ENCODE assay signal across 8 cellular contexts in genomic region chr15:42549782-42550392, GRCh38. TPM values are rescaled to one million over a fixed set of nuclear protein-coding genes. Genes with fewer than 3 reads are reported as not detected.
A peak's percentile ranks its signal among the peaks of the same experiment; 100 is the strongest.
DNase-seq lines count a peak whose midpoint lies in the region; ATAC-seq and TF ChIP-seq lines count a peak whose summit lies in the region.

No MANE protein-coding gene starts in this region.

- intact Hi-C loops in CD14-positive monocyte (cut with micrococcal nuclease): loop anchor here (2.0 kb wide), 1 partner anchor 55 kb away; the partner anchor contains the start of gene SNAP23 (in 2 of the 2)
- intact Hi-C loops in MCF 10A (cut with micrococcal nuclease): loop anchor here (5.0 kb wide), 1 partner anchor 53 kb away; the partner anchor contains the start of gene SNAP23
- intact Hi-C loops in left colon (cut with DNase I, micrococcal nuclease): loop anchor here in 1 of 2 donors (5.0 kb wide), 1 partner anchor 102 kb away; no protein-coding TSS in a partner anchor

- no peak for ATAC-seq in natural killer cell treated with Interleukin-12 subunit alpha and Interleukin-12 subunit beta and Interleukin-15 and Interleukin-18, amount 100 ng/mL, for 72 hours
- ATAC-seq in left colon (no peak), HG03469 (IDR thresholded peaks at IDR 0.05; ENCODE audit: unreplicated experiment) (no peak), GM18867 (IDR thresholded peaks at IDR 0.05; ENCODE audit: unreplicated experiment) (no peak), HG02885 (IDR thresholded peaks at IDR 0.05; ENCODE audit: poor library complexity, unreplicated experiment) (no peak)

- H3K4me1 Mint-ChIP-seq in CD14-positive monocyte (peaks cover 57% of the 10 kb centered on the region), MCF 10A (ENCODE audit: insufficient read depth, unreplicated experiment) (peaks cover 42% of the 10 kb centered on the region)
- H3K4me1 Mint-ChIP-seq in natural killer cell treated with Interleukin-12 subunit alpha and Interleukin-12 subunit beta and Interleukin-15 and Interleukin-18, amount 100 ng/mL, for 72 hours (ENCODE audit: low read depth in 2 of 2): peaks cover 33 to 46% of the 10 kb centered on the region in 2 donors

- H3K27me3 Mint-ChIP-seq in CD14-positive monocyte (ENCODE audit: low read depth in 3 of 3): peaks cover 0 to 4% (median 0%) of the 10 kb centered on the region in 3 donors
- H3K27me3 Mint-ChIP-seq in MCF 10A (ENCODE audit: insufficient read depth, unreplicated experiment): no peaks in the 10 kb centered on the region
- H3K27me3 Mint-ChIP-seq in natural killer cell treated with Interleukin-12 subunit alpha and Interleukin-12 subunit beta and Interleukin-15 and Interleukin-18, amount 100 ng/mL, for 72 hours: no peaks in the 10 kb centered on the region

- peak overlapping the region; percentile 80 to 99 (median 96) for H3K27ac Mint-ChIP-seq in CD14-positive monocyte
- H3K27ac Mint-ChIP-seq in MCF 10A (ENCODE audit: low read depth, unreplicated experiment): no peak overlapping the region
- peak overlapping the region; percentile 95 to 99 for H3K27ac Mint-ChIP-seq in natural killer cell treated with Interleukin-12 subunit alpha and Interleukin-12 subunit beta and Interleukin-15 and Interleukin-18, amount 100 ng/mL, for 72 hours

- H3K4me3 ChIP-seq in LNCaP clone FGC (ENCODE audit: low read depth, low read length): peak overlapping the region; percentile 100

- no peak for DNase-seq in CD14-positive monocyte (ENCODE audit: low spot score)
- DNase-seq in LNCaP clone FGC (ENCODE audit: low read depth): no peak
- DNase-seq in MCF 10A (ENCODE audit: unreplicated experiment): peak; percentile 3
- no peak for DNase-seq in natural killer cell treated with Interleukin-12 subunit alpha and Interleukin-12 subunit beta and Interleukin-15 and Interleukin-18, amount 100 ng/mL, for 72 hours (ENCODE audit: low spot score)
- no peak for DNase-seq in left colon

- H3K4me3 Mint-ChIP-seq in CD14-positive monocyte (peak overlapping the region; percentile 90 to 98), MCF 10A (ENCODE audit: unreplicated experiment) (peak overlapping the region; percentile 88)
- H3K4me3 Mint-ChIP-seq in natural killer cell treated with Interleukin-12 subunit alpha and Interleukin-12 subunit beta and Interleukin-15 and Interleukin-18, amount 100 ng/mL, for 72 hours: peak overlapping the region; percentile 96

- H3K9me3 Mint-ChIP-seq in CD14-positive monocyte: peaks cover 0 to 2% (median 0%) of the 10 kb centered on the region in 7 donors
- no peaks in the 10 kb centered on the region for H3K9me3 Mint-ChIP-seq in MCF 10A (ENCODE audit: unreplicated experiment)
- no peaks in the 10 kb centered on the region for H3K9me3 Mint-ChIP-seq in natural killer cell treated with Interleukin-12 subunit alpha and Interleukin-12 subunit beta and Interleukin-15 and Interleukin-18, amount 100 ng/mL, for 72 hours

- no TSS peak for BruUV-seq in MCF 10A (replicated peaks; lab: Mats Ljungman, UMichigan)

- H3K36me3 Mint-ChIP-seq in CD14-positive monocyte (peaks cover 4 to 18% of the 10 kb centered on the region in 2 donors), MCF 10A (ENCODE audit: insufficient read depth, unreplicated experiment) (peaks cover 23% of the 10 kb centered on the region)
- peaks cover 7% of the 10 kb centered on the region for H3K36me3 Mint-ChIP-seq in natural killer cell treated with Interleukin-12 subunit alpha and Interleukin-12 subunit beta and Interleukin-15 and Interleukin-18, amount 100 ng/mL, for 72 hours

- CTCF ChIA-PET in MCF 10A (lab: Yijun Ruan, JAX): interaction anchor here (1.2 kb wide), 1 partner anchor 11 kb away, joined by 3 read pairs; no protein-coding TSS in a partner anchor

- POLR2A ChIA-PET in MCF 10A (lab: Yijun Ruan, JAX): interaction anchor here (1.1 to 4.8 kb wide), 14 partner anchors 11 to 277 kb away, joined by 3 to 69 read pairs (median 9); partner anchors contain the start of genes GANC, SNAP23, STARD9 and TMEM87A

- TF ChIP-seq CTCF in CD14-positive monocyte (IDR thresholded peaks at IDR 0.05) (no peak), LNCaP clone FGC (IDR thresholded peaks at IDR 0.05; ENCODE audit: control insufficient read depth, extremely low read depth, insufficient read depth) (no peak), MCF 10A (IDR thresholded peaks at IDR 0.05; ENCODE audit: unreplicated experiment) (no peak)

RNA-seq across cellular contexts. Expression of gene HAUS2, which starts 1.2 kb away (rescaled TPM):
- 10 to 100 TPM; 15.9 to 22.0 TPM for polyA plus RNA-seq in CD14-positive monocyte
- total RNA-seq in MCF 10A (2022) (22.6 and 29.6 TPM in 2 replicates), left colon (10 to 100 TPM; 10.5 to 13.2 TPM)
- 10 to 100 TPM; 29.4 to 36.4 TPM for total RNA-seq in natural killer cell treated with Interleukin-12 subunit alpha and Interleukin-12 subunit beta and Interleukin-15 and Interleukin-18, amount 100 ng/mL, for 72 hours

RNA-seq across cellular contexts. Expression of gene LRRC57, which starts 1.3 kb away (rescaled TPM):
- polyA plus RNA-seq in CD14-positive monocyte: 10 to 100 TPM in 1 of 2 donors, 1 to 10 TPM in 1; 7.8 to 11.2 TPM
- 18.3 and 24.7 TPM in 2 replicates for total RNA-seq in MCF 10A (2022)
- total RNA-seq in natural killer cell treated with Interleukin-12 subunit alpha and Interleukin-12 subunit beta and Interleukin-15 and Interleukin-18, amount 100 ng/mL, for 72 hours: 10 to 100 TPM; 25.4 to 41.3 TPM
- 10 to 100 TPM; 27.4 to 32.2 TPM for total RNA-seq in left colon

RNA-seq across cellular contexts. Expression of gene STARD9, which starts 25.5 kb away (rescaled TPM):
- not detected for polyA plus RNA-seq in CD14-positive monocyte
- total RNA-seq in MCF 10A (2022) (2.0 and 2.9 TPM in 2 replicates), left colon (1 to 10 TPM; 5.0 to 7.2 TPM)
- 10 to 100 TPM in 1 of 2 donors, 1 to 10 TPM in 1; 8.9 to 22.6 TPM for total RNA-seq in natural killer cell treated with Interleukin-12 subunit alpha and Interleukin-12 subunit beta and Interleukin-15 and Interleukin-18, amount 100 ng/mL, for 72 hours

RNA-seq across cellular contexts. Expression of gene SNAP23, which starts 54.5 kb away (rescaled TPM):
- 100 to 1,000 TPM; 187 to 198 TPM for polyA plus RNA-seq in CD14-positive monocyte
- total RNA-seq in MCF 10A (2022): 47.4 and 65.7 TPM in 2 replicates
- total RNA-seq in natural killer cell treated with Interleukin-12 subunit alpha and Interleukin-12 subunit beta and Interleukin-15 and Interleukin-18, amount 100 ng/mL, for 72 hours: 10 to 100 TPM; 59.2 to 72.6 TPM
- total RNA-seq in left colon: 10 to 100 TPM; 62.4 to 97.3 TPM

RNA-seq across cellular contexts. Expression of gene ZNF106, which starts 58.9 kb away (rescaled TPM):
- 100 to 1,000 TPM in 1 of 2 donors, 10 to 100 TPM in 1; 69.2 to 121 TPM for polyA plus RNA-seq in CD14-positive monocyte
- total RNA-seq in MCF 10A (2022) (54.2 and 61.4 TPM in 2 replicates), left colon (10 to 100 TPM; 32.8 to 48.6 TPM)
- total RNA-seq in natural killer cell treated with Interleukin-12 subunit alpha and Interleukin-12 subunit beta and Interleukin-15 and Interleukin-18, amount 100 ng/mL, for 72 hours: 10 to 100 TPM; 53.5 to 55.9 TPM
